14 cellular contexts compared by ENCODE assay signal in genomic region chr7:98130959-98131358, GRCh38. TPM values are rescaled to one million over a fixed set of nuclear protein-coding genes. Genes with fewer than 3 reads are reported as not detected.
A peak's percentile ranks its signal among the peaks of the same experiment; 100 is the strongest.
DNase-seq lines count a peak whose midpoint lies in the region; ATAC-seq, FAIRE-seq and TF ChIP-seq lines count a peak whose summit lies in the region.
"Had no signal": no experiment of that assay in that cellular context is flagged by ENCODE, and none has a peak within 500 bp of the region (broad histone marks: within the 10 kb centered on the region; RNA-seq: fewer than 3 reads in every experiment).

No MANE protein-coding gene starts in this region.

- H3K27ac ChIP-seq in astrocyte (ENCODE audit: low read depth, low read length), result no peak overlapping the region
- peak overlapping the region; percentile 61 for H3K27ac ChIP-seq in keratinocyte (ENCODE audit: control insufficient read depth, insufficient read depth, low read length)
- H3K27ac ChIP-seq in skeletal muscle tissue (ENCODE audit: low read depth, low read length), result peak overlapping the region; percentile 46

- H3K4me3 ChIP-seq in astrocyte (ENCODE audit: insufficient read depth, low read depth, low read length), result no peak overlapping the region
- H3K4me3 ChIP-seq in keratinocyte (ENCODE audit: control insufficient read depth in 2 of 3, extremely low read depth in 1 of 3, insufficient read depth in 2 of 3, low read depth in 1 of 3, low read length in 3 of 3), result no peak overlapping the region
- H3K4me3 ChIP-seq in skeletal muscle tissue (ENCODE audit: low read length in 3 of 3), result no peak overlapping the region

- H3K4me1 Mint-ChIP-seq in activated naive CD4-positive, alpha-beta T cell treated with anti-CD3 and anti-CD28 coated beads, Interleukin-2, amount 50 U/mL, for 24 hours, result peaks cover 66% of the 10 kb centered on the region
- H3K4me1 Mint-ChIP-seq in astrocyte (ENCODE audit: low read depth, unreplicated experiment), result peaks cover 43% of the 10 kb centered on the region

- H3K36me3 Mint-ChIP-seq in activated naive CD4-positive, alpha-beta T cell treated with anti-CD3 and anti-CD28 coated beads, Interleukin-2, amount 50 U/mL, for 24 hours, result peaks cover 2% of the 10 kb centered on the region
- H3K36me3 Mint-ChIP-seq in activated naive CD4-positive, alpha-beta T cell treated with anti-CD3 and anti-CD28 coated beads, Interleukin-2, amount 50 U/mL, for 72 hours, result no peaks in the 10 kb centered on the region
- H3K36me3 Mint-ChIP-seq in astrocyte (ENCODE audit: low read depth, unreplicated experiment), result no peaks in the 10 kb centered on the region

- H3K27me3 ChIP-seq in astrocyte (ENCODE audit: insufficient read depth, low read length) (no peaks in the 10 kb centered on the region), keratinocyte (ENCODE audit: control insufficient read depth, extremely low read depth, insufficient read depth, low read length) (no peaks in the 10 kb centered on the region), skeletal muscle tissue (ENCODE audit: control insufficient read depth in 3 of 3, insufficient read depth in 3 of 3, low read length in 3 of 3) (no peaks in the 10 kb centered on the region)

- H3K4me1 ChIP-seq in astrocyte (ENCODE audit: insufficient read depth, low read length) (peaks cover 21% of the 10 kb centered on the region), keratinocyte (ENCODE audit: control insufficient read depth, extremely low read depth, insufficient read depth, low read length) (peaks cover 33% of the 10 kb centered on the region), skeletal muscle tissue (ENCODE audit: control insufficient read depth in 3 of 3, insufficient read depth in 3 of 3, low read length in 3 of 3) (peaks cover 11 to 35% (median 15%) of the 10 kb centered on the region in 3 donors)

- ATAC-seq in activated naive CD4-positive, alpha-beta T cell treated with anti-CD3 and anti-CD28 coated beads, Interleukin-2, amount 50 U/mL, for 72 hours, result no peak

- H3K9ac ChIP-seq in astrocyte (ENCODE audit: low read length) (no peak overlapping the region), keratinocyte (ENCODE audit: control insufficient read depth, extremely low read depth, insufficient read depth, low read length) (no peak overlapping the region), skeletal muscle tissue (ENCODE audit: low read depth in 1 of 3, low read length in 3 of 3) (no peak overlapping the region)

- H4K20me1 ChIP-seq in astrocyte (ENCODE audit: insufficient read depth, low read length) (peaks cover 57% of the 10 kb centered on the region), keratinocyte (ENCODE audit: control insufficient read depth, extremely low read depth, insufficient read depth, low read length) (no peaks in the 10 kb centered on the region)

- peak overlapping the region; percentile 26 for H3K4me3 Mint-ChIP-seq in activated naive CD4-positive, alpha-beta T cell treated with anti-CD3 and anti-CD28 coated beads, Interleukin-2, amount 50 U/mL, for 24 hours
- H3K4me3 Mint-ChIP-seq in astrocyte (ENCODE audit: unreplicated experiment), result no peak overlapping the region

- no peaks in the 10 kb centered on the region for H3K27me3 Mint-ChIP-seq in activated naive CD4-positive, alpha-beta T cell treated with anti-CD3 and anti-CD28 coated beads, Interleukin-2, amount 50 U/mL, for 24 hours
- H3K27me3 Mint-ChIP-seq in astrocyte (ENCODE audit: low read depth, unreplicated experiment), result no peaks in the 10 kb centered on the region

- dilution Hi-C loops in keratinocyte (cut with MboI; ENCODE audit: extremely low pct_ligation_motif_present, low sequenced_read_pairs), result no loop called here

- no peak overlapping the region for H3K27ac Mint-ChIP-seq in activated naive CD4-positive, alpha-beta T cell treated with anti-CD3 and anti-CD28 coated beads, Interleukin-2, amount 50 U/mL, for 24 hours
- no peak overlapping the region for H3K27ac Mint-ChIP-seq in activated naive CD4-positive, alpha-beta T cell treated with anti-CD3 and anti-CD28 coated beads, Interleukin-2, amount 50 U/mL, for 72 hours
- no peak overlapping the region for H3K27ac Mint-ChIP-seq in astrocyte (ENCODE audit: unreplicated experiment)
- H3K27ac Mint-ChIP-seq: activated T-helper 1 cell treated with anti-CD3 and anti-CD28 coated beads, Interleukin-12 subunit alpha, Interleukin-12 subunit beta, Interleukin-2, Interleukin-4 antibody, amounts not matched to agents 30 ng/mL and 10 ng/mL and 1 ng/mL, durations not matched to agents 14 hours and 24 hours and 36 hours had no signal

- peak overlapping the region; percentile 84 for H3K4me2 ChIP-seq in astrocyte (ENCODE audit: low read length)
- H3K4me2 ChIP-seq in keratinocyte (ENCODE audit: control insufficient read depth, extremely low read depth, insufficient read depth, low read depth, low read length), result no peak overlapping the region

- DNase-seq in activated naive CD4-positive, alpha-beta T cell treated with anti-CD3 and anti-CD28 coated beads, Interleukin-2, amount 50 U/mL, for 72 hours (ENCODE audit: low spot score in 2 of 2), result no peak
- DNase-seq in astrocyte (ENCODE audit: low read depth), result peak; percentile 10
- no peak for DNase-seq in keratinocyte (ENCODE audit: low read depth, low spot score)
- no peak for DNase-seq in NCI-H1048 (lab: John Stamatoyannopoulos, UW)
- DNase-seq in effector CD4-positive, alpha-beta T cell, result no peak
- no peak for DNase-seq in DMS 273 (lab: John Stamatoyannopoulos, UW; ENCODE audit: unreplicated experiment)
- DNase-seq: activated CD4-positive, alpha-beta T cell treated with anti-CD3 and anti-CD28 coated beads, Interleukin-2, amount 50 U/mL, for 48 hours; NCI-H2107; NCI-H82; stimulated activated CD8-positive, alpha-beta memory T cell treated with anti-CD3 and anti-CD28 coated beads, Interleukin-4, amount 100 ng/mL, for 48 hours had no signal

- no peaks in the 10 kb centered on the region for H3K9me3 Mint-ChIP-seq in activated naive CD4-positive, alpha-beta T cell treated with anti-CD3 and anti-CD28 coated beads, Interleukin-2, amount 50 U/mL, for 24 hours
- no peaks in the 10 kb centered on the region for H3K9me3 Mint-ChIP-seq in activated naive CD4-positive, alpha-beta T cell treated with anti-CD3 and anti-CD28 coated beads, Interleukin-2, amount 50 U/mL, for 72 hours
- no peaks in the 10 kb centered on the region for H3K9me3 Mint-ChIP-seq in astrocyte (ENCODE audit: unreplicated experiment)
- H3K9me3 Mint-ChIP-seq: activated T-helper 1 cell treated with anti-CD3 and anti-CD28 coated beads, Interleukin-12 subunit alpha, Interleukin-12 subunit beta, Interleukin-2, Interleukin-4 antibody, amounts not matched to agents 30 ng/mL and 10 ng/mL and 1 ng/mL, durations not matched to agents 14 hours and 24 hours and 36 hours had no signal

- TF ChIP-seq CTCF in astrocyte (IDR thresholded peaks at IDR 0.05; ENCODE audit: insufficient read depth, low read depth, low read length), result no peak
- no peak for TF ChIP-seq CTCF in keratinocyte (optimal IDR thresholded peaks at IDR 0.05 in 1 of 3, IDR thresholded peaks at IDR 0.05 in 1 of 3, conservative IDR thresholded peaks at IDR 0.05 in 1 of 3; ENCODE audit: extremely low read depth in 1 of 3, insufficient read depth in 2 of 3, low read length in 3 of 3)

- H3K79me2 ChIP-seq in astrocyte (ENCODE audit: insufficient read depth, low read length), result peaks cover 21% of the 10 kb centered on the region
- peaks cover 51% of the 10 kb centered on the region for H3K79me2 ChIP-seq in keratinocyte (ENCODE audit: control insufficient read depth, insufficient read depth, low read length)

- FAIRE-seq in astrocyte (lab: Jason Lieb, UNC), result no peak
- no peak for FAIRE-seq in keratinocyte (lab: Jason Lieb, UNC)
- FAIRE-seq: G401.6 had no signal

- H3K9me3 ChIP-seq in astrocyte (ENCODE audit: insufficient read depth, low read depth, low read length), result no peaks in the 10 kb centered on the region
- H3K9me3 ChIP-seq in keratinocyte (ENCODE audit: control insufficient read depth, low read depth, low read length), result no peaks in the 10 kb centered on the region
- H3K9me3 ChIP-seq in skeletal muscle tissue (ENCODE audit: control insufficient read depth in 3 of 3, low read length in 3 of 3), result no peaks in the 10 kb centered on the region

- no peaks in the 10 kb centered on the region for H3K36me3 ChIP-seq in astrocyte (ENCODE audit: insufficient read depth, low read length)
- H3K36me3 ChIP-seq in keratinocyte (ENCODE audit: control insufficient read depth in 2 of 2, extremely low read depth in 1 of 2, insufficient read depth in 2 of 2, low read length in 2 of 2), result no peaks in the 10 kb centered on the region
- H3K36me3 ChIP-seq in skeletal muscle tissue (ENCODE audit: control insufficient read depth in 3 of 3, insufficient read depth in 3 of 3, low read length in 3 of 3), result no peaks in the 10 kb centered on the region

- no peaks in the 10 kb centered on the region for H3K9me1 ChIP-seq in keratinocyte (ENCODE audit: control insufficient read depth, extremely low read depth, insufficient read depth, low read length)

- H2AFZ ChIP-seq in astrocyte (ENCODE audit: low read depth, low read length), result no peak overlapping the region
- H2AFZ ChIP-seq in keratinocyte (ENCODE audit: control insufficient read depth, low read length), result no peak overlapping the region

RNA-seq across cellular contexts. Expression of gene LMTK2, which starts 24.3 kb away (rescaled TPM):
- total RNA-seq in activated naive CD4-positive, alpha-beta T cell treated with anti-CD3 and anti-CD28 coated beads, Interleukin-2, amount 50 U/mL, for 72 hours, result 10 to 100 TPM; 10.8 to 14.9 TPM
- total RNA-seq in astrocyte (14.5 and 15.2 TPM in 2 replicates), skeletal muscle tissue (8.4 TPM)
- 3.7 to 10.2 TPM (median 6.6 TPM) in 3 replicates for polyA plus RNA-seq in keratinocyte
- polyA plus RNA-seq in keratinocyte (2011; ENCODE audit: low read depth), result 9.0 TPM
- polyA plus RNA-seq in keratinocyte (2011; cell fraction: cytosol; rRNA removed), result 2.3 and 3.2 TPM in 2 replicates
- 20.5 and 22.1 TPM in 2 replicates for polyA plus RNA-seq in keratinocyte (2011; cell fraction: nucleus; rRNA removed)
- 8.2 and 10.4 TPM in 2 replicates for polyA plus RNA-seq in keratinocyte (2012; ENCODE audit: low replicate concordance)
- polyA minus RNA-seq in keratinocyte, result 9.9 to 19.6 TPM (median 12.2 TPM) in 3 replicates
- polyA minus RNA-seq in keratinocyte (2011; cell fraction: cytosol; rRNA and poly(A)+ RNA removed), result 11.5 TPM
- polyA minus RNA-seq in keratinocyte (2011; cell fraction: nucleus; rRNA and poly(A)+ RNA removed), result 30.8 and 39.6 TPM in 2 replicates
